1 cellular context compared by ENCODE assay signal in the genomic region with DNA sequence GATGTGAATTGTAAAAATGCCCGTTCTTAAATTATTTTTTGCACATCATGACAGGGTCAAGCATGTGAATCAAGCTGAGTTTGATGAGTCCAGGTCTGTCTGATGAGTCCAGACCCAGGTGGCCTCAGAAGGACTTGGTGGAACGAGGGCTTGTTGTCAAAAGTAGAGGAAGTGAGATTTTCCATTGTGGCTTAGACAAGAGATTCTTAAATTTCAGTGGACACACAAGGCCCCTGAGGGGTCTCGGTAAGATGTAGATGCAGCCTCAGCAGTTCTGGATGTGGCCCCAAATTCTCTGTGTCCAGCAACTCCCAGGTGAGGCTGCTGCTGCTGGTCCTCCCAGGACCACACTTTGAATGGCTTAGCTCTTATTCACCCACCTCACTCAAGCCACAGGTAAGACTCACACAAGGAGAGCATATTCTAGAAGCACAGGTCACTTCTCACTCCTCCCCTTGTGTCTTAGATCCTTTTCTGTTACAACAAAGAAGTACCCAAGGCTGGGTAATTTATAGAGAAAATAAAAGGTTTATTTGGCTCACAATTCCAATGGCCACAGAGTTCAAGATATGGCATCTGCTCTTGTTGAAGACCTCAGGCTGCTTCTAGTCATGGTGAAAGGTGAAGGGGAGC.
TF ChIP-seq lines count a peak whose summit lies in the region.

No MANE protein-coding gene starts in this region.

TF ChIP-seq in K562, 482 proteins besides CTCF, POLR2A, EP300 and RAD21 (continued from another document):
- no peak for TF ChIP-seq PRPF4 (IDR thresholded peaks at IDR 0.05; ENCODE audit: insufficient read depth, low read depth, low read length, poor library complexity, severe bottlenecking)
- TF ChIP-seq, protein P1, sequence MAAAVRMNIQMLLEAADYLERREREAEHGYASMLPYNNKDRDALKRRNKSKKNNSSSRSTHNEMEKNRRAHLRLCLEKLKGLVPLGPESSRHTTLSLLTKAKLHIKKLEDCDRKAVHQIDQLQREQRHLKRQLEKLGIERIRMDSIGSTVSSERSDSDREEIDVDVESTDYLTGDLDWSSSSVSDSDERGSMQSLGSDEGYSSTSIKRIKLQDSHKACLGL (CRISPR knock-in tag; IDR thresholded peaks at IDR 0.05; ENCODE audit: borderline replicate concordance, poor library complexity, severe bottlenecking) = peak; percentile 3
- TF ChIP-seq NR2C2 (CRISPR knock-in tag; IDR thresholded peaks at IDR 0.05) = peak; percentile 75; the same call in 1 of the 2 replicates
- TF ChIP-seq NR2C2 (tag; IDR thresholded peaks at IDR 0.05) = no peak
- TF ChIP-seq, protein P2, sequence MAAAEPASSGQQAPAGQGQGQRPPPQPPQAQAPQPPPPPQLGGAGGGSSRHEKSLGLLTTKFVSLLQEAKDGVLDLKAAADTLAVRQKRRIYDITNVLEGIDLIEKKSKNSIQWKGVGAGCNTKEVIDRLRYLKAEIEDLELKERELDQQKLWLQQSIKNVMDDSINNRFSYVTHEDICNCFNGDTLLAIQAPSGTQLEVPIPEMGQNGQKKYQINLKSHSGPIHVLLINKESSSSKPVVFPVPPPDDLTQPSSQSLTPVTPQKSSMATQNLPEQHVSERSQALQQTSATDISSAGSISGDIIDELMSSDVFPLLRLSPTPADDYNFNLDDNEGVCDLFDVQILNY (CRISPR knock-in tag; IDR thresholded peaks at IDR 0.05) = peak; percentile 96
- TF ChIP-seq CCNT2 (IDR thresholded peaks at IDR 0.05; ENCODE audit: borderline replicate concordance, extremely low read depth, insufficient read length, low read depth, low read length) = no peak
- no peak for TF ChIP-seq FOXJ2 (tag; IDR thresholded peaks at IDR 0.05)
- TF ChIP-seq, protein P3, sequence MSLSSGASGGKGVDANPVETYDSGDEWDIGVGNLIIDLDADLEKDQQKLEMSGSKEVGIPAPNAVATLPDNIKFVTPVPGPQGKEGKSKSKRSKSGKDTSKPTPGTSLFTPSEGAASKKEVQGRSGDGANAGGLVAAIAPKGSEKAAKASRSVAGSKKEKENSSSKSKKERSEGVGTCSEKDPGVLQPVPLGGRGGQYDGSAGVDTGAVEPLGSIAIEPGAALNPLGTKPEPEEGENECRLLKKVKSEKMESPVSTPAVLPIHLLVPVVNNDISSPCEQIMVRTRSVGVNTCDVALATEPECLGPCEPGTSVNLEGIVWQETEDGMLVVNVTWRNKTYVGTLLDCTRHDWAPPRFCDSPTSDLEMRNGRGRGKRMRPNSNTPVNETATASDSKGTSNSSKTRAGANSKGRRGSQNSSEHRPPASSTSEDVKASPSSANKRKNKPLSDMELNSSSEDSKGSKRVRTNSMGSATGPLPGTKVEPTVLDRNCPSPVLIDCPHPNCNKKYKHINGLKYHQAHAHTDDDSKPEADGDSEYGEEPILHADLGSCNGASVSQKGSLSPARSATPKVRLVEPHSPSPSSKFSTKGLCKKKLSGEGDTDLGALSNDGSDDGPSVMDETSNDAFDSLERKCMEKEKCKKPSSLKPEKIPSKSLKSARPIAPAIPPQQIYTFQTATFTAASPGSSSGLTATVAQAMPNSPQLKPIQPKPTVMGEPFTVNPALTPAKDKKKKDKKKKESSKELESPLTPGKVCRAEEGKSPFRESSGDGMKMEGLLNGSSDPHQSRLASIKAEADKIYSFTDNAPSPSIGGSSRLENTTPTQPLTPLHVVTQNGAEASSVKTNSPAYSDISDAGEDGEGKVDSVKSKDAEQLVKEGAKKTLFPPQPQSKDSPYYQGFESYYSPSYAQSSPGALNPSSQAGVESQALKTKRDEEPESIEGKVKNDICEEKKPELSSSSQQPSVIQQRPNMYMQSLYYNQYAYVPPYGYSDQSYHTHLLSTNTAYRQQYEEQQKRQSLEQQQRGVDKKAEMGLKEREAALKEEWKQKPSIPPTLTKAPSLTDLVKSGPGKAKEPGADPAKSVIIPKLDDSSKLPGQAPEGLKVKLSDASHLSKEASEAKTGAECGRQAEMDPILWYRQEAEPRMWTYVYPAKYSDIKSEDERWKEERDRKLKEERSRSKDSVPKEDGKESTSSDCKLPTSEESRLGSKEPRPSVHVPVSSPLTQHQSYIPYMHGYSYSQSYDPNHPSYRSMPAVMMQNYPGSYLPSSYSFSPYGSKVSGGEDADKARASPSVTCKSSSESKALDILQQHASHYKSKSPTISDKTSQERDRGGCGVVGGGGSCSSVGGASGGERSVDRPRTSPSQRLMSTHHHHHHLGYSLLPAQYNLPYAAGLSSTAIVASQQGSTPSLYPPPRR (CRISPR knock-in tag; IDR thresholded peaks at IDR 0.05; ENCODE audit: borderline replicate concordance) = peak; percentile 63; the same call in 1 of the 2 replicates
- no peak for TF ChIP-seq MYNN (IDR thresholded peaks at IDR 0.05)
- 0 out of 2 replicates have a peak, but pooled peaks have one; percentile 3 for TF ChIP-seq MYNN (CRISPR knock-in tag; IDR thresholded peaks at IDR 0.05)
- TF ChIP-seq, protein P4, sequence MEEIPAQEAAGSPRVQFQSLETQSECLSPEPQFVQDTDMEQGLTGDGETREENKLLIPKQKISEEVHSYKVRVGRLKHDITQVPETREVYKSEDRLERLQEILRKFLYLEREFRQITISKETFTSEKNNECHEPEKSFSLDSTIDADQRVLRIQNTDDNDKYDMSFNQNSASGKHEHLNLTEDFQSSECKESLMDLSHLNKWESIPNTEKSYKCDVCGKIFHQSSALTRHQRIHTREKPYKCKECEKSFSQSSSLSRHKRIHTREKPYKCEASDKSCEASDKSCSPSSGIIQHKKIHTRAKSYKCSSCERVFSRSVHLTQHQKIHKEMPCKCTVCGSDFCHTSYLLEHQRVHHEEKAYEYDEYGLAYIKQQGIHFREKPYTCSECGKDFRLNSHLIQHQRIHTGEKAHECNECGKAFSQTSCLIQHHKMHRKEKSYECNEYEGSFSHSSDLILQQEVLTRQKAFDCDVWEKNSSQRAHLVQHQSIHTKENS (CRISPR knock-in tag; IDR thresholded peaks at IDR 0.05) = peak; percentile 88; the same call in 1 of the 2 replicates
- no peak for TF ChIP-seq ZNF445 (CRISPR knock-in tag; IDR thresholded peaks at IDR 0.05; ENCODE audit: low read depth)
- TF ChIP-seq, protein P5, sequence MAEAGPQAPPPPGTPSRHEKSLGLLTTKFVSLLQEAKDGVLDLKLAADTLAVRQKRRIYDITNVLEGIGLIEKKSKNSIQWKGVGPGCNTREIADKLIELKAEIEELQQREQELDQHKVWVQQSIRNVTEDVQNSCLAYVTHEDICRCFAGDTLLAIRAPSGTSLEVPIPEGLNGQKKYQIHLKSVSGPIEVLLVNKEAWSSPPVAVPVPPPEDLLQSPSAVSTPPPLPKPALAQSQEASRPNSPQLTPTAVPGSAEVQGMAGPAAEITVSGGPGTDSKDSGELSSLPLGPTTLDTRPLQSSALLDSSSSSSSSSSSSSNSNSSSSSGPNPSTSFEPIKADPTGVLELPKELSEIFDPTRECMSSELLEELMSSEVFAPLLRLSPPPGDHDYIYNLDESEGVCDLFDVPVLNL (CRISPR knock-in tag; IDR thresholded peaks at IDR 0.05; ENCODE audit: low read depth) = peak; percentile 62; the same call in 1 of the 2 replicates
- TF ChIP-seq YBX1 (IDR thresholded peaks at IDR 0.05) = no peak
- no peak for TF ChIP-seq TOE1 (IDR thresholded peaks at IDR 0.05; ENCODE audit: borderline replicate concordance)
- TF ChIP-seq TOE1 (CRISPR knock-in tag; IDR thresholded peaks at IDR 0.05; ENCODE audit: borderline replicate concordance, low read depth) = 0 out of 2 replicates have a peak, but pooled peaks have one; percentile 66
- TF ChIP-seq, protein P6, sequence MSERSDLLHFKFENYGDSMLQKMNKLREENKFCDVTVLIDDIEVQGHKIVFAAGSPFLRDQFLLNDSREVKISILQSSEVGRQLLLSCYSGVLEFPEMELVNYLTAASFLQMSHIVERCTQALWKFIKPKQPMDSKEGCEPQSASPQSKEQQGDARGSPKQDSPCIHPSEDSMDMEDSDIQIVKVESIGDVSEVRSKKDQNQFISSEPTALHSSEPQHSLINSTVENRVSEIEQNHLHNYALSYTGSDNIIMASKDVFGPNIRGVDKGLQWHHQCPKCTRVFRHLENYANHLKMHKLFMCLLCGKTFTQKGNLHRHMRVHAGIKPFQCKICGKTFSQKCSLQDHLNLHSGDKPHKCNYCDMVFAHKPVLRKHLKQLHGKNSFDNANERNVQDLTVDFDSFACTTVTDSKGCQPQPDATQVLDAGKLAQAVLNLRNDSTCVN (CRISPR knock-in tag; IDR thresholded peaks at IDR 0.05) = no peak
- TF ChIP-seq SREBF2 (CRISPR knock-in tag; IDR thresholded peaks at IDR 0.05) = no peak
- TF ChIP-seq, protein P7, sequence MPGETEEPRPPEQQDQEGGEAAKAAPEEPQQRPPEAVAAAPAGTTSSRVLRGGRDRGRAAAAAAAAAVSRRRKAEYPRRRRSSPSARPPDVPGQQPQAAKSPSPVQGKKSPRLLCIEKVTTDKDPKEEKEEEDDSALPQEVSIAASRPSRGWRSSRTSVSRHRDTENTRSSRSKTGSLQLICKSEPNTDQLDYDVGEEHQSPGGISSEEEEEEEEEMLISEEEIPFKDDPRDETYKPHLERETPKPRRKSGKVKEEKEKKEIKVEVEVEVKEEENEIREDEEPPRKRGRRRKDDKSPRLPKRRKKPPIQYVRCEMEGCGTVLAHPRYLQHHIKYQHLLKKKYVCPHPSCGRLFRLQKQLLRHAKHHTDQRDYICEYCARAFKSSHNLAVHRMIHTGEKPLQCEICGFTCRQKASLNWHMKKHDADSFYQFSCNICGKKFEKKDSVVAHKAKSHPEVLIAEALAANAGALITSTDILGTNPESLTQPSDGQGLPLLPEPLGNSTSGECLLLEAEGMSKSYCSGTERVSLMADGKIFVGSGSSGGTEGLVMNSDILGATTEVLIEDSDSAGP (CRISPR knock-in tag; IDR thresholded peaks at IDR 0.05) = peak; percentile 27; the same call in 1 of the 2 replicates
- TF ChIP-seq, protein P8, sequence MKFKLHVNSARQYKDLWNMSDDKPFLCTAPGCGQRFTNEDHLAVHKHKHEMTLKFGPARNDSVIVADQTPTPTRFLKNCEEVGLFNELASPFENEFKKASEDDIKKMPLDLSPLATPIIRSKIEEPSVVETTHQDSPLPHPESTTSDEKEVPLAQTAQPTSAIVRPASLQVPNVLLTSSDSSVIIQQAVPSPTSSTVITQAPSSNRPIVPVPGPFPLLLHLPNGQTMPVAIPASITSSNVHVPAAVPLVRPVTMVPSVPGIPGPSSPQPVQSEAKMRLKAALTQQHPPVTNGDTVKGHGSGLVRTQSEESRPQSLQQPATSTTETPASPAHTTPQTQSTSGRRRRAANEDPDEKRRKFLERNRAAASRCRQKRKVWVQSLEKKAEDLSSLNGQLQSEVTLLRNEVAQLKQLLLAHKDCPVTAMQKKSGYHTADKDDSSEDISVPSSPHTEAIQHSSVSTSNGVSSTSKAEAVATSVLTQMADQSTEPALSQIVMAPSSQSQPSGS (CRISPR knock-in tag; IDR thresholded peaks at IDR 0.05) = peak; percentile 74; the same call in 1 of the 2 replicates
- TF ChIP-seq, protein P9, sequence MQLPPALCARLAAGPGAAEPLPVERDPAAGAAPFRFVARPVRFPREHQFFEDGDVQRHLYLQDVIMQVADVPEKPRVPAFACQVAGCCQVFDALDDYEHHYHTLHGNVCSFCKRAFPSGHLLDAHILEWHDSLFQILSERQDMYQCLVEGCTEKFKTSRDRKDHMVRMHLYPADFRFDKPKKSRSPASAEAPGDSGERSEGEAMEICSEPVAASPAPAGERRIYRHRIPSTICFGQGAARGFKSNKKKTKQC (CRISPR knock-in tag; IDR thresholded peaks at IDR 0.05) = 0 out of 2 replicates have a peak, but pooled peaks have one; percentile 76
- no peak for TF ChIP-seq STAT5A (IDR thresholded peaks at IDR 0.05; ENCODE audit: borderline replicate concordance, low read length)
- TF ChIP-seq RBM34 (IDR thresholded peaks at IDR 0.05; ENCODE audit: borderline replicate concordance, insufficient read depth, low read length) = no peak
- TF ChIP-seq, protein P10, sequence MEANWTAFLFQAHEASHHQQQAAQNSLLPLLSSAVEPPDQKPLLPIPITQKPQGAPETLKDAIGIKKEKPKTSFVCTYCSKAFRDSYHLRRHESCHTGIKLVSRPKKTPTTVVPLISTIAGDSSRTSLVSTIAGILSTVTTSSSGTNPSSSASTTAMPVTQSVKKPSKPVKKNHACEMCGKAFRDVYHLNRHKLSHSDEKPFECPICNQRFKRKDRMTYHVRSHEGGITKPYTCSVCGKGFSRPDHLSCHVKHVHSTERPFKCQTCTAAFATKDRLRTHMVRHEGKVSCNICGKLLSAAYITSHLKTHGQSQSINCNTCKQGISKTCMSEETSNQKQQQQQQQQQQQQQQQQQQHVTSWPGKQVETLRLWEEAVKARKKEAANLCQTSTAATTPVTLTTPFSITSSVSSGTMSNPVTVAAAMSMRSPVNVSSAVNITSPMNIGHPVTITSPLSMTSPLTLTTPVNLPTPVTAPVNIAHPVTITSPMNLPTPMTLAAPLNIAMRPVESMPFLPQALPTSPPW (CRISPR knock-in tag; IDR thresholded peaks at IDR 0.05) = no peak
- TF ChIP-seq STAG1 (CRISPR knock-in tag; IDR thresholded peaks at IDR 0.05; ENCODE audit: borderline replicate concordance) = peak; percentile 45; the same call in 1 of the 2 replicates
- TF ChIP-seq, protein P11, sequence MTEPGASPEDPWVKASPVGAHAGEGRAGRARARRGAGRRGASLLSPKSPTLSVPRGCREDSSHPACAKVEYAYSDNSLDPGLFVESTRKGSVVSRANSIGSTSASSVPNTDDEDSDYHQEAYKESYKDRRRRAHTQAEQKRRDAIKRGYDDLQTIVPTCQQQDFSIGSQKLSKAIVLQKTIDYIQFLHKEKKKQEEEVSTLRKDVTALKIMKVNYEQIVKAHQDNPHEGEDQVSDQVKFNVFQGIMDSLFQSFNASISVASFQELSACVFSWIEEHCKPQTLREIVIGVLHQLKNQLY (CRISPR knock-in tag; conservative IDR thresholded peaks at IDR 0.05) = 0 out of 4 replicates have a peak, but pooled peaks of 1 of the 2 experiments have one; percentile 22
